ENCODE assay signal across 21 cellular contexts in genomic region chr6:28875348-28875747, GRCh38. TPM values are rescaled to one million over a fixed set of nuclear protein-coding genes. Genes with fewer than 3 reads are reported as not detected.
DNase-seq lines count a peak whose midpoint lies in the region; ATAC-seq and TF ChIP-seq lines count a peak whose summit lies in the region.
"Had no signal": no experiment of that assay in that cellular context is flagged by ENCODE, and none has a peak within 500 bp of the region (broad histone marks: within the 10 kb centered on the region; RNA-seq: fewer than 3 reads in every experiment).

No MANE protein-coding gene starts in this region.

- H3K4me3 ChIP-seq in HUES64 (ENCODE audit: low read length) (peak overlapping the region; percentile 14; the same call in 1 of the 2 replicates), thymus (ENCODE audit: low read length) (no peak overlapping the region)
- H3K4me3 ChIP-seq: HAP-1, SJSA1 had no signal

- CTCF ChIA-PET in WTC11 (lab: Charles Lee), result interaction anchor here (0.6 to 1.5 kb wide), 4 partner anchors 12 to 1252 kb away, joined by 3 to 6 read pairs (median 4); no protein-coding TSS in a partner anchor

- ATAC-seq in WTC11 (peak; percentile 71), GM18909 (IDR thresholded peaks at IDR 0.05; ENCODE audit: poor library complexity, unreplicated experiment) (no peak), HG02973 (IDR thresholded peaks at IDR 0.05; ENCODE audit: unreplicated experiment) (no peak)
- ATAC-seq: Panc1 had no signal

- H3K9me3 ChIP-seq in HUES64 (ENCODE audit: insufficient read depth, low read depth, low read length) (no peaks in the 10 kb centered on the region), thymus (ENCODE audit: control insufficient read depth) (no peaks in the 10 kb centered on the region)
- H3K9me3 ChIP-seq: HAP-1, SJSA1 had no signal

- WGBS in HUES64, result 48% methylated on average over 5 of the region's 5 CpGs
- 59% methylated on average over 5 of the region's 5 CpGs for WGBS in thymus

- no peak for DNase-seq in activated naive CD4-positive, alpha-beta T cell treated with anti-CD3 and anti-CD28 coated beads, Interleukin-2, amount 50 U/mL, for 16 hours
- no peak for DNase-seq in WTC11 (ENCODE audit: low spot score)
- no peak for DNase-seq in SW480 (ENCODE audit: low spot score)
- DNase-seq: 8988T; CD4-positive, alpha-beta memory T cell; NCI-H1048; NCI-H1436; NCI-H1930; NCI-H226; NCI-H524 treated with DMSO at 0.1 percent for 48 hours had no signal

- 0 out of 2 replicates have a peak, but pooled peaks cover 7% of the 10 kb centered on the region for H3K4me1 ChIP-seq in HUES64 (ENCODE audit: insufficient read depth, low read length)
- H3K4me1 ChIP-seq in thymus (ENCODE audit: control insufficient read depth, insufficient read depth, low read length), result peaks cover 26% of the 10 kb centered on the region
- H3K4me1 ChIP-seq: HAP-1 had no signal

- peak overlapping the region; percentile 23 for H3K27ac Mint-ChIP-seq in activated naive CD4-positive, alpha-beta T cell treated with anti-CD3 and anti-CD28 coated beads, Interleukin-2, amount 50 U/mL, for 24 hours
- no peak overlapping the region for H3K27ac Mint-ChIP-seq in WTC11
- H3K27ac Mint-ChIP-seq: B cell had no signal

- POLR2A ChIA-PET in WTC11 (lab: Charles Lee), result interaction anchor here (1.7 kb wide), 1 partner anchor 9 kb away, joined by 7 read pairs; no protein-coding TSS in a partner anchor

- peaks cover 5% of the 10 kb centered on the region for H3K4me1 Mint-ChIP-seq in activated naive CD4-positive, alpha-beta T cell treated with anti-CD3 and anti-CD28 coated beads, Interleukin-2, amount 50 U/mL, for 24 hours
- H3K4me1 Mint-ChIP-seq in WTC11, result peaks cover 18% of the 10 kb centered on the region

- no peaks in the 10 kb centered on the region for H3K9me3 Mint-ChIP-seq in activated naive CD4-positive, alpha-beta T cell treated with anti-CD3 and anti-CD28 coated beads, Interleukin-2, amount 50 U/mL, for 24 hours
- H3K9me3 Mint-ChIP-seq in WTC11, result peaks cover 19% of the 10 kb centered on the region
- H3K9me3 Mint-ChIP-seq: CD4-positive, alpha-beta memory T cell had no signal

- no peak overlapping the region for H3K4me3 Mint-ChIP-seq in activated naive CD4-positive, alpha-beta T cell treated with anti-CD3 and anti-CD28 coated beads, Interleukin-2, amount 50 U/mL, for 24 hours
- H3K4me3 Mint-ChIP-seq in WTC11, result peak overlapping the region; percentile 27
- H3K4me3 Mint-ChIP-seq: B cell; CD4-positive, alpha-beta memory T cell had no signal

- H3K27ac ChIP-seq in HUES64 (ENCODE audit: low read depth, low read length), result no peak overlapping the region; the same call in 1 of the 2 replicates
- H3K27ac ChIP-seq in thymus (ENCODE audit: low read depth), result peak overlapping the region; percentile 8
- H3K27ac ChIP-seq: HL-60, KMS-11, SJSA1 had no signal

- no peaks in the 10 kb centered on the region for H3K36me3 Mint-ChIP-seq in activated naive CD4-positive, alpha-beta T cell treated with anti-CD3 and anti-CD28 coated beads, Interleukin-2, amount 50 U/mL, for 24 hours
- no peaks in the 10 kb centered on the region for H3K36me3 Mint-ChIP-seq in WTC11
- H3K36me3 Mint-ChIP-seq: CD4-positive, alpha-beta memory T cell had no signal

- no peaks in the 10 kb centered on the region for H3K27me3 ChIP-seq in HUES64 (ENCODE audit: insufficient read depth, low read length)
- no peaks in the 10 kb centered on the region for H3K27me3 ChIP-seq in thymus (ENCODE audit: control insufficient read depth, insufficient read depth)

- TF ChIP-seq CTCF in WTC11 (IDR thresholded peaks at IDR 0.05), result no peak

- no peak overlapping the region for H3K9ac ChIP-seq in HUES64 (ENCODE audit: low read depth, low read length)
- H3K9ac ChIP-seq: KMS-11 had no signal

- H3K36me3 ChIP-seq in HUES64 (ENCODE audit: insufficient read depth, low read length) (no peaks in the 10 kb centered on the region), thymus (ENCODE audit: control insufficient read depth, insufficient read depth) (no peaks in the 10 kb centered on the region)
- H3K36me3 ChIP-seq: HAP-1, SJSA1 had no signal

- H3K27me3 Mint-ChIP-seq in activated naive CD4-positive, alpha-beta T cell treated with anti-CD3 and anti-CD28 coated beads, Interleukin-2, amount 50 U/mL, for 24 hours, result no peaks in the 10 kb centered on the region
- no peaks in the 10 kb centered on the region for H3K27me3 Mint-ChIP-seq in WTC11 (ENCODE audit: low read depth)

TF ChIP-seq in WTC11, 78 proteins besides CTCF, POLR2A, EP300 and RAD21:
- no peak for TF ChIP-seq OVOL2 (CRISPR knock-in tag; IDR thresholded peaks at IDR 0.05; ENCODE audit: borderline replicate concordance)
- TF ChIP-seq, protein P1, sequence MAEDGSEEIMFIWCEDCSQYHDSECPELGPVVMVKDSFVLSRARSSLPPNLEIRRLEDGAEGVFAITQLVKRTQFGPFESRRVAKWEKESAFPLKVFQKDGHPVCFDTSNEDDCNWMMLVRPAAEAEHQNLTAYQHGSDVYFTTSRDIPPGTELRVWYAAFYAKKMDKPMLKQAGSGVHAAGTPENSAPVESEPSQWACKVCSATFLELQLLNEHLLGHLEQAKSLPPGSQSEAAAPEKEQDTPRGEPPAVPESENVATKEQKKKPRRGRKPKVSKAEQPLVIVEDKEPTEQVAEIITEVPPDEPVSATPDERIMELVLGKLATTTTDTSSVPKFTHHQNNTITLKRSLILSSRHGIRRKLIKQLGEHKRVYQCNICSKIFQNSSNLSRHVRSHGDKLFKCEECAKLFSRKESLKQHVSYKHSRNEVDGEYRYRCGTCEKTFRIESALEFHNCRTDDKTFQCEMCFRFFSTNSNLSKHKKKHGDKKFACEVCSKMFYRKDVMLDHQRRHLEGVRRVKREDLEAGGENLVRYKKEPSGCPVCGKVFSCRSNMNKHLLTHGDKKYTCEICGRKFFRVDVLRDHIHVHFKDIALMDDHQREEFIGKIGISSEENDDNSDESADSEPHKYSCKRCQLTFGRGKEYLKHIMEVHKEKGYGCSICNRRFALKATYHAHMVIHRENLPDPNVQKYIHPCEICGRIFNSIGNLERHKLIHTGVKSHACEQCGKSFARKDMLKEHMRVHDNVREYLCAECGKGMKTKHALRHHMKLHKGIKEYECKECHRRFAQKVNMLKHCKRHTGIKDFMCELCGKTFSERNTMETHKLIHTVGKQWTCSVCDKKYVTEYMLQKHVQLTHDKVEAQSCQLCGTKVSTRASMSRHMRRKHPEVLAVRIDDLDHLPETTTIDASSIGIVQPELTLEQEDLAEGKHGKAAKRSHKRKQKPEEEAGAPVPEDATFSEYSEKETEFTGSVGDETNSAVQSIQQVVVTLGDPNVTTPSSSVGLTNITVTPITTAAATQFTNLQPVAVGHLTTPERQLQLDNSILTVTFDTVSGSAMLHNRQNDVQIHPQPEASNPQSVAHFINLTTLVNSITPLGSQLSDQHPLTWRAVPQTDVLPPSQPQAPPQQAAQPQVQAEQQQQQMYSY (CRISPR knock-in tag; IDR thresholded peaks at IDR 0.05), result peak; percentile 68

RNA-seq across cellular contexts. Expression of gene TRIM27, which starts 48.4 kb away (rescaled TPM):
- 53.2 TPM for polyA plus RNA-seq in HUES64 (2013, experiment 1 of 2)
- polyA plus RNA-seq in HUES64 (2013, experiment 2 of 2), result 44.4 TPM
- total RNA-seq in WTC11 (2021), result 65.8 to 79.8 TPM (median 68.3 TPM) in 3 replicates
- polyA plus RNA-seq in thymus, result 67.9 TPM
